Comparison of ENCODE assay signal across 25 cellular contexts in genomic region chr5:55714749-55715148, GRCh38. TPM values are rescaled to one million over a fixed set of nuclear protein-coding genes. Genes with fewer than 3 reads are reported as not detected.
DNase-seq lines count a peak whose midpoint lies in the region; ATAC-seq and TF ChIP-seq lines count a peak whose summit lies in the region.
"Had no signal": no experiment of that assay in that cellular context is flagged by ENCODE, and none has a peak within 500 bp of the region (broad histone marks: within the 10 kb centered on the region; RNA-seq: fewer than 3 reads in every experiment).

No MANE protein-coding gene starts in this region.

- H3K4me1 Mint-ChIP-seq in CD4-positive, CD25-positive, alpha-beta regulatory T cell = peaks cover 4 to 24% (median 14%) of the 10 kb centered on the region in 4 donors

- H3K27me3 ChIP-seq in CD4-positive, CD25-positive, alpha-beta regulatory T cell (ENCODE audit: control insufficient read depth, insufficient read depth, low read length) = peaks cover 5% of the 10 kb centered on the region
- no peaks in the 10 kb centered on the region for H3K27me3 ChIP-seq in colonic mucosa
- no peaks in the 10 kb centered on the region for H3K27me3 ChIP-seq in osteoblast (ENCODE audit: insufficient read depth, low read length)
- H3K27me3 ChIP-seq in esophagus muscularis mucosa = no peaks in the 10 kb centered on the region

- no peak for ATAC-seq in CD4-positive, CD25-positive, alpha-beta regulatory T cell (ENCODE audit: low read depth in 2 of 2)
- ATAC-seq in GM18909 (IDR thresholded peaks at IDR 0.05; ENCODE audit: poor library complexity, unreplicated experiment) (no peak), HG03159 (IDR thresholded peaks at IDR 0.05; ENCODE audit: unreplicated experiment) (no peak)
- ATAC-seq: HCT116 had no signal

- H4K20me1 ChIP-seq in osteoblast (ENCODE audit: insufficient read depth, low read length) = no peaks in the 10 kb centered on the region

- H3K36me3 ChIP-seq in CD4-positive, CD25-positive, alpha-beta regulatory T cell (ENCODE audit: control insufficient read depth, insufficient read depth, low read length) = no peaks in the 10 kb centered on the region
- H3K36me3 ChIP-seq in colonic mucosa = no peaks in the 10 kb centered on the region
- no peaks in the 10 kb centered on the region for H3K36me3 ChIP-seq in osteoblast (ENCODE audit: insufficient read depth, low read length)
- no peaks in the 10 kb centered on the region for H3K36me3 ChIP-seq in esophagus muscularis mucosa

- peaks cover 0 to 11% (median 2%) of the 10 kb centered on the region in 7 donors for H3K9me3 Mint-ChIP-seq in CD4-positive, CD25-positive, alpha-beta regulatory T cell

- no peak overlapping the region for H3K4me3 ChIP-seq in CD4-positive, CD25-positive, alpha-beta regulatory T cell (ENCODE audit: low read depth, low read length)
- H3K4me3 ChIP-seq in LNCaP clone FGC (ENCODE audit: low read depth, low read length) = peak overlapping the region; percentile 1; the same call in 1 of the 2 replicates
- H3K4me3 ChIP-seq in colonic mucosa = no peak overlapping the region
- H3K4me3 ChIP-seq in osteoblast (ENCODE audit: insufficient read depth, low read length) = no peak overlapping the region
- no peak overlapping the region for H3K4me3 ChIP-seq in esophagus muscularis mucosa
- H3K4me3 ChIP-seq: GM23248, PC-9 had no signal

- H2AFZ ChIP-seq in osteoblast (ENCODE audit: low read length) = peak overlapping the region; percentile 37
- H2AFZ ChIP-seq: GM23248, PC-9 had no signal

- no peak overlapping the region for H3K4me2 ChIP-seq in osteoblast (ENCODE audit: insufficient read depth, low read length)
- H3K4me2 ChIP-seq: PC-9 had no signal

- TF ChIP-seq EP300 in esophagus muscularis mucosa (IDR thresholded peaks at IDR 0.05) = no peak

- peaks cover 15% of the 10 kb centered on the region for H3K4me1 ChIP-seq in CD4-positive, CD25-positive, alpha-beta regulatory T cell (ENCODE audit: control insufficient read depth, insufficient read depth, low read length, poor library complexity, severe bottlenecking)
- H3K4me1 ChIP-seq in colonic mucosa (no peaks in the 10 kb centered on the region), osteoblast (ENCODE audit: insufficient read depth, low read length) (peaks cover 8% of the 10 kb centered on the region), esophagus muscularis mucosa (peaks cover 7 to 21% (median 17%) of the 10 kb centered on the region in 4 donors)

- no peak overlapping the region for H3K27ac Mint-ChIP-seq in CD4-positive, CD25-positive, alpha-beta regulatory T cell
- H3K27ac Mint-ChIP-seq: CD8-positive, alpha-beta memory T cell; IgD-negative memory B cell had no signal

- H3K4me3 Mint-ChIP-seq in CD4-positive, CD25-positive, alpha-beta regulatory T cell = peak overlapping the region in 3 of 4 donors; percentile 19 to 37 (median 30)

- intact Hi-C loops in colonic mucosa (cut with DNase I) (no loop called here), esophagus muscularis mucosa (cut with DNase I) (loop anchor here (10.0 kb wide), 1 partner anchor 540 kb away; the partner anchor contains the start of gene CDC20B)

- peaks cover 14% of the 10 kb centered on the region for H3K36me3 Mint-ChIP-seq in CD4-positive, CD25-positive, alpha-beta regulatory T cell

- H3K27ac ChIP-seq in CD4-positive, CD25-positive, alpha-beta regulatory T cell (ENCODE audit: insufficient read depth, low read length, poor library complexity, severe bottlenecking) = no peak overlapping the region
- H3K27ac ChIP-seq in colonic mucosa (peak overlapping the region; percentile 20), osteoblast (ENCODE audit: low read depth, low read length) (no peak overlapping the region), esophagus muscularis mucosa (replicated peaks in 1 of 4) (no peak overlapping the region)
- H3K27ac ChIP-seq: GM23248, PC-9 had no signal

- TF ChIP-seq CTCF in LNCaP clone FGC (IDR thresholded peaks at IDR 0.05; ENCODE audit: control insufficient read depth, extremely low read depth, insufficient read depth) (no peak), colonic mucosa (IDR thresholded peaks at IDR 0.05) (no peak), osteoblast (IDR thresholded peaks at IDR 0.05; ENCODE audit: extremely low read depth, low read depth, low read length) (no peak), esophagus muscularis mucosa (IDR thresholded peaks at IDR 0.05) (no peak)

- no peaks in the 10 kb centered on the region for H3K9me3 ChIP-seq in CD4-positive, CD25-positive, alpha-beta regulatory T cell (ENCODE audit: control insufficient read depth in 2 of 2, low read length in 2 of 2)
- no peaks in the 10 kb centered on the region for H3K9me3 ChIP-seq in colonic mucosa
- no peaks in the 10 kb centered on the region for H3K9me3 ChIP-seq in osteoblast (ENCODE audit: low read depth, low read length)
- H3K9me3 ChIP-seq in esophagus muscularis mucosa = no peaks in the 10 kb centered on the region

- H3K27me3 Mint-ChIP-seq in CD4-positive, CD25-positive, alpha-beta regulatory T cell = peaks cover 17% of the 10 kb centered on the region

- H3K79me2 ChIP-seq in osteoblast (ENCODE audit: insufficient read depth, low read length) = peaks cover 9% of the 10 kb centered on the region

- DNase-seq in CD4-positive, CD25-positive, alpha-beta regulatory T cell = no peak
- peak; percentile 72 for DNase-seq in LNCaP clone FGC (ENCODE audit: low read depth)
- peak; percentile 42 for DNase-seq in colonic mucosa
- DNase-seq in osteoblast (ENCODE audit: insufficient read length, low spot score, missing footprints) = no peak
- DNase-seq in esophagus muscularis mucosa (ENCODE audit: extremely low spot score) = no peak
- DNase-seq: CD8-positive, alpha-beta memory T cell; DMS79; GM23248; Karpas-422; MM.1S; NCI-H1048; NCI-H1436; NCI-H187 treated with DMSO at 0.1 percent for 48 hours; NCI-H2227 treated with DMSO at 0.1 percent for 48 hours; NCI-H510A; NCI-H748 treated with DMSO at 0.1 percent for 48 hours; PC-9; RPMI8226; SHP77 had no signal

- 89% methylated on average over 6 of the region's 6 CpGs for WGBS in esophagus muscularis mucosa

- peak overlapping the region in 1 of 2 donors; percentile 40 for H3K9ac ChIP-seq in colonic mucosa (ENCODE audit: low read depth in 2 of 2, low read length in 2 of 2)
- H3K9ac ChIP-seq: GM23248 had no signal

- TF ChIP-seq POLR2A in esophagus muscularis mucosa (IDR thresholded peaks at IDR 0.05; ENCODE audit: low read depth) = no peak

RNA-seq across cellular contexts. Expression of gene SLC38A9, which starts 2.6 kb away (rescaled TPM):
- 21.1 TPM for total RNA-seq in CD4-positive, CD25-positive, alpha-beta regulatory T cell
- polyA plus RNA-seq in CD4-positive, CD25-positive, alpha-beta regulatory T cell = 10 to 100 TPM; 16.3 to 20.7 (median 18.5) TPM
- total RNA-seq in colonic mucosa (10 to 100 TPM; 17.3 to 20.0 TPM), osteoblast (42.3 and 50.1 TPM in 2 replicates), esophagus muscularis mucosa (10 to 100 TPM; 10.0 to 12.3 (median 11.0) TPM)

RNA-seq across cellular contexts. Expression of gene DDX4, which starts 23.1 kb away (rescaled TPM):
- not detected for total RNA-seq in CD4-positive, CD25-positive, alpha-beta regulatory T cell
- polyA plus RNA-seq in CD4-positive, CD25-positive, alpha-beta regulatory T cell = not detected
- total RNA-seq in colonic mucosa (not detected), osteoblast (under 0.01 TPM in 1 of 2 replicates, not detected in the other), esophagus muscularis mucosa (not detected)
- total RNA-seq: A673; CD8-positive, alpha-beta memory T cell; GM23248; PC-9 had no signal
- polyA plus RNA-seq: BJ; CD8-positive, alpha-beta memory T cell; GM23248; IgD-negative memory B cell had no signal

Comparison
In these comparisons a context has a peak if more than half of its experiments do, and no peak if none do; other contexts are left out.
1. DNase-seq: peak in LNCaP clone FGC (single experiment) and colonic mucosa (single experiment); none in CD4-positive, CD25-positive, alpha-beta regulatory T cell (0 of 3), osteoblast (single experiment) and esophagus muscularis mucosa (single experiment).